31 cellular contexts compared by ENCODE assay signal in the genomic region with DNA sequence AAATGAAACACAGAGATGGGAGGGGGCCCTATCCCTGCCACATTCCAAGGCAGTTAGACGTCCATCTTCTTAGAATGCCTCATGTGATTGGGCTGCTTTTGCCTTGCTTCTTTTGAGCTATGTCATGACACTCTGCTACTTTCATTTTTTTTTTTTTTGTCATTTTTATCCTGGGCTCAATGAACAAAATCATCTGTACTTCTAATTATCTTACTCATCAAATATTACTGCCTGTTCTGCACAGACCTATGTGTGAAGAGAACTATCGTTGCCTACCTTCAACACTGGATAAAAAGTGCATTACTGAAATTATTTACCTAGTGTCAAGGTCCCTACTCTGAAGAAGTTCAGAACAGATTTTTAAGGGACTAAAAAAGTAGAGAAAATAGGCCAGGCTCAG.
"Had no signal": no experiment of that assay in that cellular context is flagged by ENCODE, and none has a peak within 500 bp of the region (broad histone marks: within the 10 kb centered on the region; RNA-seq: fewer than 3 reads in every experiment).

No MANE protein-coding gene starts in this region.

- H3K4me2 ChIP-seq: SK-N-SH had no signal

- H3K9me3 ChIP-seq: MG63, Peyer's patch, SJSA1, SK-N-SH had no signal

- H3K9ac ChIP-seq: SK-N-SH had no signal

- FAIRE-seq: bronchial epithelial cell, TTC549 had no signal

- ATAC-seq: activated CD4-positive, alpha-beta T cell treated with anti-CD3 and anti-CD28 coated beads for 36 hours; activated CD4-positive, CD25-positive, alpha-beta regulatory T cell treated with anti-CD3 and anti-CD28 coated beads, Interleukin-2, amount 50 U/mL, for 24 hours; activated T-cell treated with anti-CD3 and anti-CD28 coated beads, Interleukin-2, amount 50 U/mL, for 4 hours; PC-3; WTC11 had no signal

- H3K27me3 ChIP-seq: MG63, Peyer's patch, SJSA1 had no signal

- DNase-seq: activated CD4-positive, alpha-beta T cell treated with anti-CD3 and anti-CD28 coated beads for 36 hours; activated CD4-positive, alpha-beta T cell treated with anti-CD3 and anti-CD28 coated beads, Interleukin-2, amount 10 ng/mL, durations not matched to agents 7 days and 5 days; activated CD4-positive, alpha-beta T cell treated with anti-CD3 and anti-CD28 coated beads, Interleukin-2, amount 50 U/mL, for 48 hours; activated CD8-positive, alpha-beta memory T cell treated with anti-CD3 and anti-CD28 coated beads, Interleukin-2, amount 50 U/mL, for 4 hours; activated effector memory CD4-positive, alpha-beta T cell treated with anti-CD3 and anti-CD28 coated beads, Interleukin-2, amount 50 U/mL, for 16 hours; activated naive CD4-positive, alpha-beta T cell; activated naive CD4-positive, alpha-beta T cell treated with anti-CD3 and anti-CD28 coated beads, Interleukin-2, amount 50 U/mL, for 16 hours; activated naive CD8-positive, alpha-beta T cell treated with anti-CD3 and anti-CD28 coated beads for 36 hours; activated T-cell treated with anti-CD3 and anti-CD28 coated beads for 4 hours; activated T-cell treated with anti-CD3 and anti-CD28 coated beads, Interleukin-2, amount 50 U/mL, for 4 hours; caudate nucleus; Karpas-422; KBM-7; MG63; NCI-H1048; NCI-H1105 treated with DMSO at 0.1 percent for 48 hours; NCI-H1436 treated with DMSO at 0.1 percent for 48 hours; NCI-H1694 treated with DMSO at 0.1 percent for 48 hours; NCI-H2029; NCI-H345; NCI-H524 treated with DMSO at 0.1 percent for 48 hours; PC-3; Peyer's patch; RPMI8226; SHP77 treated with DMSO at 0.1 percent for 48 hours; SK-N-SH had no signal

- H3K4me3 ChIP-seq: MG63, Peyer's patch, SJSA1 had no signal

- H3K36me3 ChIP-seq: MG63, Peyer's patch, SJSA1 had no signal

- H3K27ac ChIP-seq: Peyer's patch, SJSA1 had no signal

- H3K4me1 ChIP-seq: Peyer's patch, SJSA1 had no signal
